In the genomic region with DNA sequence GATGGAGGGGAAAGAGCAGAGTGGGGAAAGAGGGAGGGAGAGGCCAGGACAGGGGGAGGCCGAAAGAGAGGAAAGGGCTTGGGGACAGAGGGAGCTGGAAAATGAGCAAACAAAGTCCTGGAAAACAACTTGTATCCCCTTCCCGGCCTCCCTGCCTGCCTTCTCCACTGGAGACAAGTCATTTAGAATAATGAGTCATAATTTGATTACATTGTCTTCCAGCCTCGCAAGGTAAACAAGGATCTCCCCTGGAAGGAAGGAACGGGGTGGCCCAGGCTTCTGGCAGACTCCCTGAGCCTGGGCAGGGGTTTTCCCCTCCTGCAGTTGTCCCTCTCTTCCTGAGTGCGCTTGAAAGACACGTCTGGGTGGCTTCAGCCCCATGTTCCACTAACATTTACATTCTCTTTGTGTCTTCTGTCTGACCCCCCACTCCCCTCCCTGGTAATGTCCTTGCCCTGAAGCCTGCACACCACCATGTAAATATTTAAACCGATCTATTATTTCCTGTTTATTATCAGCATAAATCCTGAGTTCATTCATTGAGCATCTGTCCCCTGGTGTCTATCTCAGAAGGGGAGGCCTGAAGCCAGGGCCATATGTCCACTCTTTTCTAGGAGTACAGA, we compare ENCODE assay signal across 9 cellular contexts. TPM values are rescaled to one million over a fixed set of nuclear protein-coding genes. Genes with fewer than 3 reads are reported as not detected.
DNase-seq lines count a peak whose midpoint lies in the region; ATAC-seq and TF ChIP-seq lines count a peak whose summit lies in the region.
"Had no signal": no experiment of that assay in that cellular context is flagged by ENCODE, and none has a peak within 500 bp of the region (broad histone marks: within the 10 kb centered on the region; RNA-seq: fewer than 3 reads in every experiment).

No MANE protein-coding gene starts in this region.

- peaks cover 75% of the 10 kb centered on the region for H3K4me1 Mint-ChIP-seq in brain
- peaks cover 0 to 3% (median 0%) of the 10 kb centered on the region in 7 donors for H3K4me1 Mint-ChIP-seq in naive thymus-derived CD4-positive, alpha-beta T cell

- no peaks in the 10 kb centered on the region for H3K36me3 Mint-ChIP-seq in brain
- no peaks in the 10 kb centered on the region for H3K36me3 Mint-ChIP-seq in naive thymus-derived CD4-positive, alpha-beta T cell

- peaks cover 27% of the 10 kb centered on the region for H3K27me3 Mint-ChIP-seq in brain
- H3K27me3 Mint-ChIP-seq in naive thymus-derived CD4-positive, alpha-beta T cell, result peaks cover 6 to 34% (median 19%) of the 10 kb centered on the region in 5 donors

- no peaks in the 10 kb centered on the region for H3K27me3 ChIP-seq in naive thymus-derived CD4-positive, alpha-beta T cell (ENCODE audit: control insufficient read depth in 2 of 2, insufficient read depth in 2 of 2, low read length in 2 of 2)
- H3K27me3 ChIP-seq in dorsolateral prefrontal cortex, result peaks cover 0 to 15% (median 0%) of the 10 kb centered on the region in 45 donors

- DNase-seq in COR-L47 (lab: John Stamatoyannopoulos, UW), result peak; percentile 82
- DNase-seq in M059J (ENCODE audit: low read depth), result peak; percentile 81
- no peak for DNase-seq in naive thymus-derived CD4-positive, alpha-beta T cell
- DNase-seq in GM13976 (ENCODE audit: low spot score), result no peak
- DNase-seq in dorsolateral prefrontal cortex, result no peak
- no peak for DNase-seq in ureter (ENCODE audit: low spot score)
- DNase-seq: activated T-cell treated with anti-CD3 and anti-CD28 coated beads, Interleukin-2, amount 50 U/mL, for 4 hours had no signal

- no peak for ATAC-seq in naive thymus-derived CD4-positive, alpha-beta T cell
- ATAC-seq: activated T-cell treated with anti-CD3 and anti-CD28 coated beads, Interleukin-2, amount 50 U/mL, for 4 hours had no signal

- POLR2A ChIA-PET in naive thymus-derived CD4-positive, alpha-beta T cell (lab: Charles Lee), result no interaction called here

- peaks cover 34% of the 10 kb centered on the region for H3K4me1 ChIP-seq in mesodermal cell (ENCODE audit: control insufficient read depth, insufficient read depth, low read length, poor library complexity, severe bottlenecking)
- H3K4me1 ChIP-seq in naive thymus-derived CD4-positive, alpha-beta T cell (ENCODE audit: control insufficient read depth in 2 of 2, insufficient read depth in 2 of 2, low read length in 2 of 2), result no peaks in the 10 kb centered on the region

- peak overlapping the region in 2 of 5 experiments; percentile 7 to 40 for H3K4me3 Mint-ChIP-seq in brain
- H3K4me3 Mint-ChIP-seq in naive thymus-derived CD4-positive, alpha-beta T cell, result no peak overlapping the region
- H3K4me3 Mint-ChIP-seq: activated T-cell treated with anti-CD3 and anti-CD28 coated beads, Interleukin-2, amount 50 U/mL, for 4 hours had no signal

- TF ChIP-seq CTCF in brain (conservative IDR thresholded peaks at IDR 0.05) (no peak), GM13976 (IDR thresholded peaks at IDR 0.05; ENCODE audit: borderline replicate concordance, control extremely low read depth, extremely low read depth, insufficient read depth, missing control alignments) (no peak), dorsolateral prefrontal cortex (IDR thresholded peaks at IDR 0.05 in 54 of 56, conservative IDR thresholded peaks at IDR 0.05 in 2 of 56; ENCODE audit: low read depth in 1 of 56, partially characterized antibody in 56 of 56) (no peak)

- peak overlapping the region; percentile 68 for H3K27ac ChIP-seq in mesodermal cell (ENCODE audit: low read depth, low read length, severe bottlenecking)
- no peak overlapping the region for H3K27ac ChIP-seq in naive thymus-derived CD4-positive, alpha-beta T cell (ENCODE audit: low read depth, low read length)
- H3K27ac ChIP-seq in dorsolateral prefrontal cortex, result no peak overlapping the region

- no peaks in the 10 kb centered on the region for H3K36me3 ChIP-seq in mesodermal cell (ENCODE audit: control insufficient read depth, insufficient read depth, low read length)
- H3K36me3 ChIP-seq in naive thymus-derived CD4-positive, alpha-beta T cell (ENCODE audit: control insufficient read depth in 2 of 3, insufficient read depth in 3 of 3, low read length in 3 of 3), result no peaks in the 10 kb centered on the region

- intact Hi-C loops in naive thymus-derived CD4-positive, alpha-beta T cell (cut with micrococcal nuclease), result no loop called here
- intact Hi-C loops in dorsolateral prefrontal cortex (cut with DNase I), result no loop called here

- no peaks in the 10 kb centered on the region for H3K9me3 ChIP-seq in mesodermal cell (ENCODE audit: control insufficient read depth, low read length)
- H3K9me3 ChIP-seq in naive thymus-derived CD4-positive, alpha-beta T cell (ENCODE audit: control insufficient read depth in 2 of 3, low read length in 3 of 3), result no peaks in the 10 kb centered on the region

- 37 to 45% methylated on average over 5 to 6 of the region's 7 CpGs for WGBS in mesodermal cell (ENCODE audit: insufficient coverage in 2 of 2), 2 experiments

- no peaks in the 10 kb centered on the region for H3K9me3 Mint-ChIP-seq in brain
- peaks cover 0 to 2% (median 0%) of the 10 kb centered on the region in 11 donors for H3K9me3 Mint-ChIP-seq in naive thymus-derived CD4-positive, alpha-beta T cell
- H3K9me3 Mint-ChIP-seq: activated T-cell treated with anti-CD3 and anti-CD28 coated beads, Interleukin-2, amount 50 U/mL, for 4 hours had no signal

- H3K4me3 ChIP-seq in mesodermal cell (ENCODE audit: extremely low read depth, insufficient read depth, low read length, poor library complexity, severe bottlenecking) (no peak overlapping the region), dorsolateral prefrontal cortex (no peak overlapping the region)
- no peak overlapping the region for H3K4me3 ChIP-seq in naive thymus-derived CD4-positive, alpha-beta T cell (ENCODE audit: low read length)

- in situ Hi-C loops in GM13976 (cut with MboI; ENCODE audit: low sequenced_read_pairs, unreplicated experiment), result no loop called here

- CTCF ChIA-PET in naive thymus-derived CD4-positive, alpha-beta T cell (lab: Charles Lee), result no interaction called here

- H3K27ac Mint-ChIP-seq in brain, result peak overlapping the region in 3 of 5 experiments; percentile 75 to 88 (median 84)
- H3K27ac Mint-ChIP-seq in naive thymus-derived CD4-positive, alpha-beta T cell, result no peak overlapping the region

RNA-seq across cellular contexts. Expression of gene MRPS18A, which starts 12.1 kb away (rescaled TPM):
- 63.0 and 71.2 TPM in 2 replicates for total RNA-seq in M059J (2014; rRNA removed; shearing (Covaris generic))
- polyA plus RNA-seq in brain (ENCODE audit: insufficient read depth, low read depth, low replicate concordance), result 89.2 TPM
- 55.4 TPM for polyA plus RNA-seq in mesodermal cell (2013, experiment 1 of 2)
- polyA plus RNA-seq in mesodermal cell (2013, experiment 2 of 2), result 48.1 TPM
- 10 to 100 TPM; 20.9 to 39.2 (median 28.7) TPM for total RNA-seq in naive thymus-derived CD4-positive, alpha-beta T cell
- 10 to 100 TPM; 59.7 to 68.4 TPM for polyA plus RNA-seq in naive thymus-derived CD4-positive, alpha-beta T cell
- total RNA-seq in dorsolateral prefrontal cortex, result 10 to 100 TPM; 19.1 to 45.5 (median 32.6) TPM
- 41.8 TPM for total RNA-seq in ureter

RNA-seq across cellular contexts. Expression of gene RSPH9, which starts 54.8 kb away (rescaled TPM):
- total RNA-seq in M059J (2014; rRNA removed; shearing (Covaris generic)), result 0.05 and 0.69 TPM in 2 replicates
- 4.1 TPM for polyA plus RNA-seq in brain (ENCODE audit: insufficient read depth, low read depth, low replicate concordance)
- polyA plus RNA-seq in mesodermal cell (2013, experiment 1 of 2), result 0.96 TPM
- 1.0 TPM for polyA plus RNA-seq in mesodermal cell (2013, experiment 2 of 2)
- not detected for total RNA-seq in naive thymus-derived CD4-positive, alpha-beta T cell
- polyA plus RNA-seq in naive thymus-derived CD4-positive, alpha-beta T cell, result 1 to 10 TPM in 1 of 2 donors, under 1 TPM in 1; 0.96 to 1.1 TPM
- total RNA-seq in dorsolateral prefrontal cortex, result 1 to 10 TPM in 7 of 120 experiments, under 1 TPM in 101, not detected in 12; 0.18 to 1.5 (median 0.52) TPM
- total RNA-seq in ureter, result 0.68 TPM
- total RNA-seq: activated T-cell treated with anti-CD3 and anti-CD28 coated beads, Interleukin-2, amount 50 U/mL, for 4 hours had no signal

Comparison
In these comparisons a context has a peak if more than half of its experiments do, and no peak if none do; other contexts are left out.
1. DNase-seq: peak in COR-L47 (single experiment) and M059J (single experiment); none in naive thymus-derived CD4-positive, alpha-beta T cell (0 of 9), GM13976 (single experiment), dorsolateral prefrontal cortex (0 of 10) and ureter (single experiment).
2. H3K27ac Mint-ChIP-seq: peak in brain (3 of 5); none in naive thymus-derived CD4-positive, alpha-beta T cell (0 of 9).